ENCODE assay signal across 30 cellular contexts in the genomic region with DNA sequence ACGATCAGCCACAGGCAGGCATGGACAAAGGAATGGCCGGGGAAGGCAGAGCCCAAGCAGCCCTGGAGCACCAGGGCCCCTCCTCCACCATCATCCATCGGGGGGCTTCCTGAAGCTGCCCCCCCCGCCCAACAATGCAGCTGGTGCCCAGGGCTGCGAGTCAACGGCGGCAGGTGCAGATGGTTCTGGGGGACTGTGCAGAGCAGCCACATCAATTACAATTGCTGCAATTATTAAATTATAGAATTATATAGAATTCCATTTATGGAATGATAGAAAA. TPM values are rescaled to one million over a fixed set of nuclear protein-coding genes. Genes with fewer than 3 reads are reported as not detected.
"Had no signal": no experiment of that assay in that cellular context is flagged by ENCODE, and none has a peak within 500 bp of the region (broad histone marks: within the 10 kb centered on the region; RNA-seq: fewer than 3 reads in every experiment).

No MANE protein-coding gene starts in this region.

- H3K9me3 ChIP-seq: MG63 had no signal

- H3K27ac ChIP-seq: brain microvascular endothelial cell, WERI-Rb-1 had no signal

- DNase-seq: activated CD4-positive, alpha-beta T cell treated with anti-CD3 and anti-CD28 coated beads for 1 hour; activated CD4-positive, alpha-beta T cell treated with anti-CD3 and anti-CD28 coated beads for 48 hours; activated CD4-positive, CD25-positive, alpha-beta regulatory T cell; activated CD8-positive, alpha-beta T cell treated with anti-CD3 and anti-CD28 coated beads for 36 hours; activated naive CD4-positive, alpha-beta T cell; activated naive CD4-positive, alpha-beta T cell treated with anti-CD3 and anti-CD28 coated beads, Interleukin-2, amount 50 U/mL, for 16 hours; activated naive CD8-positive, alpha-beta T cell treated with anti-CD3 and anti-CD28 coated beads for 36 hours; activated T-cell treated with anti-CD3 and anti-CD28 coated beads, Interleukin-2, amount 50 U/mL, for 1 hour; activated T-cell treated with anti-CD3 and anti-CD28 coated beads, Interleukin-2, amount 50 U/mL, for 72 hours; amniotic stem cell; brain microvascular endothelial cell; Kasumi-1; KG1; MG63; NCI-H1048; NCI-H1694; NCI-H1930; NCI-H2081 treated with DMSO at 0.1 percent for 48 hours; NCI-H226; NCI-H446 treated with DMSO at 0.1 percent for 48 hours; NCI-H524; NCI-H69; OCI-M1; T1000; WERI-Rb-1 had no signal

- H3K36me3 Mint-ChIP-seq: activated naive CD8-positive, alpha-beta T cell treated with anti-CD3 and anti-CD28 coated beads for 36 hours had no signal

- H3K4me3 ChIP-seq: MG63 had no signal

- H3K4me3 Mint-ChIP-seq: activated CD8-positive, alpha-beta T cell treated with anti-CD3 and anti-CD28 coated beads for 36 hours; activated naive CD8-positive, alpha-beta T cell treated with anti-CD3 and anti-CD28 coated beads for 36 hours; activated T-cell treated with anti-CD3 and anti-CD28 coated beads, Interleukin-2, amount 50 U/mL, for 72 hours; activated T-helper 17 cell treated with anti-CD3 and anti-CD28 coated beads, Interleukin-2, amount 50 U/mL, for 72 hours; central memory CD8-positive, alpha-beta T cell had no signal

- H3K27ac Mint-ChIP-seq: activated CD8-positive, alpha-beta T cell treated with anti-CD3 and anti-CD28 coated beads for 36 hours; activated naive CD8-positive, alpha-beta T cell treated with anti-CD3 and anti-CD28 coated beads for 36 hours; activated T-cell treated with anti-CD3 and anti-CD28 coated beads, Interleukin-2, amount 50 U/mL, for 72 hours; activated T-helper 17 cell treated with anti-CD3 and anti-CD28 coated beads, Interleukin-2, amount 50 U/mL, for 72 hours had no signal

- H3K36me3 ChIP-seq: brain microvascular endothelial cell, MG63, WERI-Rb-1 had no signal

- H3K27me3 ChIP-seq: brain microvascular endothelial cell, MG63 had no signal

- H3K27me3 Mint-ChIP-seq: activated naive CD8-positive, alpha-beta T cell treated with anti-CD3 and anti-CD28 coated beads for 36 hours had no signal

- ATAC-seq: activated CD8-positive, alpha-beta T cell treated with anti-CD3 and anti-CD28 coated beads for 36 hours; activated T-cell treated with anti-CD3 and anti-CD28 coated beads, Interleukin-2, amount 50 U/mL, for 72 hours; activated T-helper 17 cell treated with anti-CD3 and anti-CD28 coated beads, Interleukin-2, amount 50 U/mL, for 72 hours had no signal

- H3K4me1 Mint-ChIP-seq: activated naive CD8-positive, alpha-beta T cell treated with anti-CD3 and anti-CD28 coated beads for 36 hours; activated T-helper 17 cell treated with anti-CD3 and anti-CD28 coated beads, Interleukin-2, amount 50 U/mL, for 72 hours; central memory CD8-positive, alpha-beta T cell had no signal

- H3K9me3 Mint-ChIP-seq: activated CD8-positive, alpha-beta T cell treated with anti-CD3 and anti-CD28 coated beads for 36 hours; activated naive CD8-positive, alpha-beta T cell treated with anti-CD3 and anti-CD28 coated beads for 36 hours; activated T-cell treated with anti-CD3 and anti-CD28 coated beads, Interleukin-2, amount 50 U/mL, for 72 hours; activated T-helper 17 cell treated with anti-CD3 and anti-CD28 coated beads, Interleukin-2, amount 50 U/mL, for 72 hours; central memory CD8-positive, alpha-beta T cell had no signal

RNA-seq across cellular contexts. Expression of a gene that starts 28.3 kb away (rescaled TPM):
- total RNA-seq: activated CD8-positive, alpha-beta memory T cell treated with anti-CD3 and anti-CD28 coated beads for 36 hours; activated CD8-positive, alpha-beta T cell treated with anti-CD3 and anti-CD28 coated beads for 36 hours; activated naive CD8-positive, alpha-beta T cell treated with anti-CD3 and anti-CD28 coated beads for 36 hours; activated T-cell treated with anti-CD3 and anti-CD28 coated beads, Interleukin-2, amount 50 U/mL, for 72 hours; activated T-helper 17 cell treated with anti-CD3 and anti-CD28 coated beads, Interleukin-2, amount 50 U/mL, for 72 hours; T-helper 1 cell treated with Interleukin-12 subunit alpha and Interleukin-12 subunit beta and Interleukin-4 antibody, amounts not matched to agents 30 ng/mL and 1 ng/mL, for 36 hours; T-helper 2 cell treated with Interferon-gamma antibody and Interleukin-4, amounts not matched to agents 100 ng/mL and 5 ng/mL, for 36 hours had no signal
